ENCODE assay signal across 1 cellular context in genomic region chr3:32292085-32292796, GRCh38.
TF ChIP-seq lines count a peak whose summit lies in the region.

No MANE protein-coding gene starts in this region.

TF ChIP-seq in HepG2, 621 proteins besides CTCF, POLR2A, EP300 and RAD21 (continued from another document and continues in another):
- TF ChIP-seq MLXIP (CRISPR knock-in tag; IDR thresholded peaks at IDR 0.05; ENCODE audit: borderline replicate concordance) (no peak), MYNN (CRISPR knock-in tag; IDR thresholded peaks at IDR 0.05; ENCODE audit: low read depth) (no peak), ZBTB25 (CRISPR knock-in tag; IDR thresholded peaks at IDR 0.05) (no peak), FOXA3 (CRISPR knock-in tag; IDR thresholded peaks at IDR 0.05) (peak; percentile 33; the same call in 1 of the 2 replicates), KLF11 (CRISPR knock-in tag; IDR thresholded peaks at IDR 0.05) (no peak), GABPB1 (CRISPR knock-in tag; IDR thresholded peaks at IDR 0.05) (no peak), ZEB1 (IDR thresholded peaks at IDR 0.05; ENCODE audit: insufficient replicate concordance, low read depth) (peak; percentile 51), ZNF530 (CRISPR knock-in tag; IDR thresholded peaks at IDR 0.05; ENCODE audit: low read depth) (no peak), ZNF772 (CRISPR knock-in tag; IDR thresholded peaks at IDR 0.05) (no peak), GLI4 (CRISPR knock-in tag; IDR thresholded peaks at IDR 0.05; ENCODE audit: borderline replicate concordance) (no peak), ZNF747 (CRISPR knock-in tag; IDR thresholded peaks at IDR 0.05; ENCODE audit: borderline replicate concordance) (no peak), TOPORS (CRISPR knock-in tag; IDR thresholded peaks at IDR 0.05) (no peak), ZFP37 (CRISPR knock-in tag; IDR thresholded peaks at IDR 0.05; ENCODE audit: borderline replicate concordance) (no peak), RNF219 (CRISPR knock-in tag; IDR thresholded peaks at IDR 0.05) (no peak), DBP (CRISPR knock-in tag; IDR thresholded peaks at IDR 0.05; ENCODE audit: not compliant biosample characterization) (no peak), ZGPAT (CRISPR knock-in tag; IDR thresholded peaks at IDR 0.05) (peak; percentile 35; the same call in 1 of the 2 replicates), RELA (CRISPR knock-in tag; IDR thresholded peaks at IDR 0.05) (no peak), NFKB2 (CRISPR knock-in tag; IDR thresholded peaks at IDR 0.05; ENCODE audit: borderline replicate concordance) (no peak), KDM1A (CRISPR knock-in tag; IDR thresholded peaks at IDR 0.05) (peak; percentile 37; the same call in 1 of the 2 replicates), ZNF274 (CRISPR knock-in tag; IDR thresholded peaks at IDR 0.05) (no peak), SNAPC5 (CRISPR knock-in tag; IDR thresholded peaks at IDR 0.05; ENCODE audit: borderline replicate concordance) (no peak), HNF4G (IDR thresholded peaks at IDR 0.05; ENCODE audit: borderline replicate concordance, low read depth, low read length) (peak; percentile 64; the same call in 1 of the 2 replicates), HNF4G (CRISPR knock-in tag; IDR thresholded peaks at IDR 0.05; ENCODE audit: borderline replicate concordance, low read depth) (no peak), CERS6 (CRISPR knock-in tag; IDR thresholded peaks at IDR 0.05) (no peak), AHDC1 (CRISPR knock-in tag; IDR thresholded peaks at IDR 0.05; ENCODE audit: borderline replicate concordance) (no peak), ZNF839 (CRISPR knock-in tag; IDR thresholded peaks at IDR 0.05; ENCODE audit: borderline replicate concordance) (no peak), NCOA2 (CRISPR knock-in tag; IDR thresholded peaks at IDR 0.05) (0 out of 2 replicates have a peak, but pooled peaks have one; percentile 16), DMAP1 (CRISPR knock-in tag; IDR thresholded peaks at IDR 0.05) (no peak), ZNF562 (CRISPR knock-in tag; IDR thresholded peaks at IDR 0.05; ENCODE audit: borderline replicate concordance) (no peak), ZBTB26 (CRISPR knock-in tag; IDR thresholded peaks at IDR 0.05; ENCODE audit: borderline replicate concordance) (no peak), ZFP36L2 (CRISPR knock-in tag; IDR thresholded peaks at IDR 0.05) (no peak), ZNF879 (CRISPR knock-in tag; IDR thresholded peaks at IDR 0.05) (no peak), TERF1 (CRISPR knock-in tag; IDR thresholded peaks at IDR 0.05) (no peak), ZNF354B (CRISPR knock-in tag; IDR thresholded peaks at IDR 0.05) (no peak), PTBP1 (IDR thresholded peaks at IDR 0.05; ENCODE audit: low read depth, low read length, poor library complexity, severe bottlenecking) (no peak), POGZ (CRISPR knock-in tag; IDR thresholded peaks at IDR 0.05) (peak; percentile 60; the same call in 1 of the 2 replicates), ZNF589 (CRISPR knock-in tag; conservative IDR thresholded peaks at IDR 0.05) (no peak), TRIM22 (IDR thresholded peaks at IDR 0.05) (no peak)
